Comparison of ENCODE assay signal across 1 cellular context in the genomic region with DNA sequence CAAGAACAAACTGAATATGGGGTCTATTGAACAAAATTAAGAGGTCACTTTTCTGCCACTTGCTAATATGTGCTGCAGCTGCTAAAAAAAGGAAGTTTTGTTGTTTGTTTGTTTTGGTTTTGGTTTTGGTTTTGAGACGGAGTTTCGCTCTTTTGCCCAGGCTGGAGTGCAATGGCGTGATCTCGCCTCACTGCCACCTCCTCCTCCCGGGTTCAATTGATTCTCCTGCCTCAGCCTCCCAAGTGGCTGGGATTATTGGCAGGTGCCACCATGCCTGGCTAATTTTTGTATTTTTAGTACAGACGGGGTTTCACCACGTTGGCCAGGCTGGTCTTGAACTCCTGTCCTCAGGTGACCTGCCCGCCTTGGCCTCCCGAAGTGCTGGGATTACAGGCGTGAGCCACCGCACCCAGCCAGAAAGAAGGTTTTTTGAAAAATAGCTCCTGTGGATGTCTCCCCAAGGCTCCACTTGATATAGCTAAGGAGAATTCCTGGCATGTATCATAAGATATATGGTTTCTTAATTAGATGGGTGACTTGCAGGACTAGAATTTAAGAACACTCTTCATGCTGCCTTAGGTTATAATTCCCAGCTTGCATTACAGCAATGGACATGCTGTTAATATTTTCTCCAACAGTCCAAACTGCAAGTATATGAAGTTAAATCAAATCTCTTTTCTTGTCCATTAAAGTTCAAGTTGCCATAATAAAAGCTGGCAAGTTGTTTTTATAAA.
A peak's percentile ranks its signal among the peaks of the same experiment; 100 is the strongest.
TF ChIP-seq lines count a peak whose summit lies in the region.

No MANE protein-coding gene starts in this region.

TF ChIP-seq in GM12878, 131 proteins besides CTCF, POLR2A, EP300 and RAD21 (continued from another document):
- TF ChIP-seq, protein P1, sequence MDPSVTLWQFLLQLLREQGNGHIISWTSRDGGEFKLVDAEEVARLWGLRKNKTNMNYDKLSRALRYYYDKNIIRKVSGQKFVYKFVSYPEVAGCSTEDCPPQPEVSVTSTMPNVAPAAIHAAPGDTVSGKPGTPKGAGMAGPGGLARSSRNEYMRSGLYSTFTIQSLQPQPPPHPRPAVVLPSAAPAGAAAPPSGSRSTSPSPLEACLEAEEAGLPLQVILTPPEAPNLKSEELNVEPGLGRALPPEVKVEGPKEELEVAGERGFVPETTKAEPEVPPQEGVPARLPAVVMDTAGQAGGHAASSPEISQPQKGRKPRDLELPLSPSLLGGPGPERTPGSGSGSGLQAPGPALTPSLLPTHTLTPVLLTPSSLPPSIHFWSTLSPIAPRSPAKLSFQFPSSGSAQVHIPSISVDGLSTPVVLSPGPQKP (IDR thresholded peaks at IDR 0.05; ENCODE audit: low read depth, low read length) = no peak
- no peak for TF ChIP-seq YY1 (IDR thresholded peaks at IDR 0.05; ENCODE audit: low read depth, low read length)
- no peak for TF ChIP-seq CBX5 (IDR thresholded peaks at IDR 0.05; ENCODE audit: low read depth)
- 0 out of 2 replicates have a peak, but pooled peaks have one; percentile 72 for TF ChIP-seq HDGF (IDR thresholded peaks at IDR 0.05)
- TF ChIP-seq MEF2A (IDR thresholded peaks at IDR 0.05; ENCODE audit: insufficient read depth, low read depth, low read length) = no peak
- TF ChIP-seq SP1 (IDR thresholded peaks at IDR 0.05; ENCODE audit: low read depth, low read length) = no peak
- peak; percentile 46; the same call in 1 of the 2 replicates for TF ChIP-seq IKZF1 (conservative IDR thresholded peaks at IDR 0.05)
- no peak for TF ChIP-seq MTA3 (IDR thresholded peaks at IDR 0.05; ENCODE audit: borderline replicate concordance, low read length)
- TF ChIP-seq, protein P2, sequence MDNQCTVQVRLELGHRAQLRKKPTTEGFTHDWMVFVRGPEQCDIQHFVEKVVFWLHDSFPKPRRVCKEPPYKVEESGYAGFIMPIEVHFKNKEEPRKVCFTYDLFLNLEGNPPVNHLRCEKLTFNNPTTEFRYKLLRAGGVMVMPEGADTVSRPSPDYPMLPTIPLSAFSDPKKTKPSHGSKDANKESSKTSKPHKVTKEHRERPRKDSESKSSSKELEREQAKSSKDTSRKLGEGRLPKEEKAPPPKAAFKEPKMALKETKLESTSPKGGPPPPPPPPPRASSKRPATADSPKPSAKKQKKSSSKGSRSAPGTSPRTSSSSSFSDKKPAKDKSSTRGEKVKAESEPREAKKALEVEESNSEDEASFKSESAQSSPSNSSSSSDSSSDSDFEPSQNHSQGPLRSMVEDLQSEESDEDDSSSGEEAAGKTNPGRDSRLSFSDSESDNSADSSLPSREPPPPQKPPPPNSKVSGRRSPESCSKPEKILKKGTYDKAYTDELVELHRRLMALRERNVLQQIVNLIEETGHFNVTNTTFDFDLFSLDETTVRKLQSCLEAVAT (IDR thresholded peaks at IDR 0.05) = peak; percentile 74
